ENCODE assay signal across 1 cellular context in genomic region chr1:52142220-52143153, GRCh38.
TF ChIP-seq lines count a peak whose summit lies in the region.

No MANE protein-coding gene starts in this region.

TF ChIP-seq in HepG2, 621 proteins besides CTCF, POLR2A, EP300 and RAD21 (continued from another document and continues in another):
- TF ChIP-seq ZBTB14 (CRISPR knock-in tag; IDR thresholded peaks at IDR 0.05) (no peak), MYNN (CRISPR knock-in tag; IDR thresholded peaks at IDR 0.05; ENCODE audit: low read depth) (no peak), KDM4B (CRISPR knock-in tag; IDR thresholded peaks at IDR 0.05) (no peak), SMAD9 (CRISPR knock-in tag; IDR thresholded peaks at IDR 0.05) (peak; percentile 52; the same call in 1 of the 2 replicates), ZNF616 (CRISPR knock-in tag; IDR thresholded peaks at IDR 0.05; ENCODE audit: low read depth) (no peak), ZNF740 (CRISPR knock-in tag; IDR thresholded peaks at IDR 0.05) (no peak; the same call in 1 of the 2 replicates), EEA1 (CRISPR knock-in tag; IDR thresholded peaks at IDR 0.05; ENCODE audit: borderline replicate concordance) (no peak), SRSF9 (IDR thresholded peaks at IDR 0.05; ENCODE audit: borderline replicate concordance, insufficient read depth, low read depth, low read length, poor library complexity, severe bottlenecking) (no peak), NFYC (CRISPR knock-in tag; IDR thresholded peaks at IDR 0.05) (no peak), EHMT2 (IDR thresholded peaks at IDR 0.05; ENCODE audit: borderline replicate concordance, low read depth, low read length) (no peak), RFX5 (IDR thresholded peaks at IDR 0.05; ENCODE audit: low read depth, low read length) (no peak), ZNF546 (CRISPR knock-in tag; conservative IDR thresholded peaks at IDR 0.05) (no peak), ISL2 (CRISPR knock-in tag; IDR thresholded peaks at IDR 0.05) (no peak), ZNF292 (CRISPR knock-in tag; IDR thresholded peaks at IDR 0.05; ENCODE audit: borderline replicate concordance, low read depth) (no peak), MXI1 (IDR thresholded peaks at IDR 0.05; ENCODE audit: borderline replicate concordance, low read depth, low read length) (0 out of 3 replicates have a peak, but pooled peaks have one; percentile 26), MAFK (conservative IDR thresholded peaks at IDR 0.05 in 1 of 2, IDR thresholded peaks at IDR 0.05 in 1 of 2; ENCODE audit: low read length in 2 of 2) (no peak), WIZ (CRISPR knock-in tag; IDR thresholded peaks at IDR 0.05) (no peak), ZKSCAN5 (CRISPR knock-in tag; IDR thresholded peaks at IDR 0.05) (no peak), CC2D1A (CRISPR knock-in tag; IDR thresholded peaks at IDR 0.05) (no peak), ZBTB8A (CRISPR knock-in tag; IDR thresholded peaks at IDR 0.05; ENCODE audit: borderline replicate concordance, low read depth) (no peak), ZNF577 (CRISPR knock-in tag; IDR thresholded peaks at IDR 0.05; ENCODE audit: borderline replicate concordance, low read depth) (no peak), ZNF563 (CRISPR knock-in tag; IDR thresholded peaks at IDR 0.05) (peak; percentile 40), ZFP1 (CRISPR knock-in tag; IDR thresholded peaks at IDR 0.05) (no peak), ZNF839 (CRISPR knock-in tag; IDR thresholded peaks at IDR 0.05; ENCODE audit: borderline replicate concordance) (no peak), FLYWCH1 (CRISPR knock-in tag; IDR thresholded peaks at IDR 0.05) (0 out of 2 replicates have a peak, but pooled peaks have one; percentile 18), ARID2 (CRISPR knock-in tag; IDR thresholded peaks at IDR 0.05; ENCODE audit: borderline replicate concordance) (no peak), ZNF280B (CRISPR knock-in tag; IDR thresholded peaks at IDR 0.05; ENCODE audit: borderline replicate concordance) (no peak), ZNF468 (CRISPR knock-in tag; IDR thresholded peaks at IDR 0.05) (no peak), MNT (IDR thresholded peaks at IDR 0.05) (no peak), SMAD3 (CRISPR knock-in tag; IDR thresholded peaks at IDR 0.05) (no peak), ASH2L (IDR thresholded peaks at IDR 0.05; ENCODE audit: insufficient read length, low read depth, low read length) (peak; percentile 75), ZNF850 (CRISPR knock-in tag; conservative IDR thresholded peaks at IDR 0.05) (no peak), ZFY (CRISPR knock-in tag; IDR thresholded peaks at IDR 0.05) (peak; percentile 91), ATF1 (CRISPR knock-in tag; IDR thresholded peaks at IDR 0.05) (no peak), ZNF883 (CRISPR knock-in tag; IDR thresholded peaks at IDR 0.05; ENCODE audit: not compliant biosample characterization) (peak; percentile 15), HIVEP1 (CRISPR knock-in tag; IDR thresholded peaks at IDR 0.05) (no peak), ZBTB7B (CRISPR knock-in tag; IDR thresholded peaks at IDR 0.05) (no peak; the same call in 1 of the 2 replicates), ZSCAN20 (CRISPR knock-in tag; IDR thresholded peaks at IDR 0.05; ENCODE audit: borderline replicate concordance) (0 out of 2 replicates have a peak, but pooled peaks have one; percentile 74), CREM (IDR thresholded peaks at IDR 0.05) (no peak), CREM (CRISPR knock-in tag; IDR thresholded peaks at IDR 0.05) (no peak), ZBTB38 (CRISPR knock-in tag; IDR thresholded peaks at IDR 0.05) (no peak), NR2F6 (IDR thresholded peaks at IDR 0.05) (no peak), NR2F6 (CRISPR knock-in tag; IDR thresholded peaks at IDR 0.05) (no peak), TSC22D2 (CRISPR knock-in tag; IDR thresholded peaks at IDR 0.05; ENCODE audit: borderline replicate concordance) (no peak), NONO (IDR thresholded peaks at IDR 0.05) (no peak), NONO (CRISPR knock-in tag; conservative IDR thresholded peaks at IDR 0.05) (peak; percentile 58; the same call in 1 of the 2 replicates), ZNF207 (IDR thresholded peaks at IDR 0.05; ENCODE audit: borderline replicate concordance) (no peak), ZNF749 (CRISPR knock-in tag; IDR thresholded peaks at IDR 0.05; ENCODE audit: borderline replicate concordance) (no peak), ZNF629 (CRISPR knock-in tag; conservative IDR thresholded peaks at IDR 0.05) (no peak; the same call in 1 of the 2 replicates), AHR (CRISPR knock-in tag; IDR thresholded peaks at IDR 0.05) (no peak), MTF1 (CRISPR knock-in tag; IDR thresholded peaks at IDR 0.05) (no peak), ZNF75D (CRISPR knock-in tag; IDR thresholded peaks at IDR 0.05; ENCODE audit: borderline replicate concordance) (no peak), ZNF589 (CRISPR knock-in tag; conservative IDR thresholded peaks at IDR 0.05) (no peak; the same call in none of the 2 replicates), ZC3H13 (CRISPR knock-in tag; IDR thresholded peaks at IDR 0.05) (peak; percentile 59; the same call in 1 of the 2 replicates), ATF7-NPFF (CRISPR knock-in tag; IDR thresholded peaks at IDR 0.05; ENCODE audit: low read depth) (no peak), ZNF44 (CRISPR knock-in tag; IDR thresholded peaks at IDR 0.05) (no peak)
- TF ChIP-seq, protein P1, sequence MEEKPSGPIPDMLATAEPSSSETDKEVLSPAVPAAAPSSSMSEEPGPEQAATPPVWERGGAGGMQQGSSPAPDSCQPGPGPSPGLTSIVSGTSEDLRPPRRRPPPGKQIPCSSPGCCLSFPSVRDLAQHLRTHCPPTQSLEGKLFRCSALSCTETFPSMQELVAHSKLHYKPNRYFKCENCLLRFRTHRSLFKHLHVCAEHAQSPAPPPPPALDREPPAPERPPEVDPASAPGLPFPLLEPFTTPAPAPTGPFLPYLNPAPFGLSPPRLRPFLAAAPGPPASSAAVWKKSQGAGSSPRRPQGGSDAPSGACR (CRISPR knock-in tag; IDR thresholded peaks at IDR 0.05): no peak
- TF ChIP-seq, protein P2, sequence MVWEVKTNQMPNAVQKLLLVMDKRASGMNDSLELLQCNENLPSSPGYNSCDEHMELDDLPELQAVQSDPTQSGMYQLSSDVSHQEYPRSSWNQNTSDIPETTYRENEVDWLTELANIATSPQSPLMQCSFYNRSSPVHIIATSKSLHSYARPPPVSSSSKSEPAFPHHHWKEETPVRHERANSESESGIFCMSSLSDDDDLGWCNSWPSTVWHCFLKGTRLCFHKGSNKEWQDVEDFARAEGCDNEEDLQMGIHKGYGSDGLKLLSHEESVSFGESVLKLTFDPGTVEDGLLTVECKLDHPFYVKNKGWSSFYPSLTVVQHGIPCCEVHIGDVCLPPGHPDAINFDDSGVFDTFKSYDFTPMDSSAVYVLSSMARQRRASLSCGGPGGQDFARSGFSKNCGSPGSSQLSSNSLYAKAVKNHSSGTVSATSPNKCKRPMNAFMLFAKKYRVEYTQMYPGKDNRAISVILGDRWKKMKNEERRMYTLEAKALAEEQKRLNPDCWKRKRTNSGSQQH (CRISPR knock-in tag; IDR thresholded peaks at IDR 0.05; ENCODE audit: low read depth): no peak
- TF ChIP-seq, protein P3, sequence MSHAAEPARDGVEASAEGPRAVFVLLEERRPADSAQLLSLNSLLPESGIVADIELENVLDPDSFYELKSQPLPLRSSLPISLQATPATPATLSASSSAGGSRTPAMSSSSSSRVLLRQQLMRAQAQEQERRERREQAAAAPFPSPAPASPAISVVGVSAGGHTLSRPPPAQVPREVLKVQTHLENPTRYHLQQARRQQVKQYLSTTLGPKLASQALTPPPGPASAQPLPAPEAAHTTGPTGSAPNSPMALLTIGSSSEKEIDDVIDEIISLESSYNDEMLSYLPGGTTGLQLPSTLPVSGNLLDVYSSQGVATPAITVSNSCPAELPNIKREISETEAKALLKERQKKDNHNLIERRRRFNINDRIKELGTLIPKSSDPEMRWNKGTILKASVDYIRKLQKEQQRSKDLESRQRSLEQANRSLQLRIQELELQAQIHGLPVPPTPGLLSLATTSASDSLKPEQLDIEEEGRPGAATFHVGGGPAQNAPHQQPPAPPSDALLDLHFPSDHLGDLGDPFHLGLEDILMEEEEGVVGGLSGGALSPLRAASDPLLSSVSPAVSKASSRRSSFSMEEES (CRISPR knock-in tag; IDR thresholded peaks at IDR 0.05): no peak
- TF ChIP-seq, protein P4, sequence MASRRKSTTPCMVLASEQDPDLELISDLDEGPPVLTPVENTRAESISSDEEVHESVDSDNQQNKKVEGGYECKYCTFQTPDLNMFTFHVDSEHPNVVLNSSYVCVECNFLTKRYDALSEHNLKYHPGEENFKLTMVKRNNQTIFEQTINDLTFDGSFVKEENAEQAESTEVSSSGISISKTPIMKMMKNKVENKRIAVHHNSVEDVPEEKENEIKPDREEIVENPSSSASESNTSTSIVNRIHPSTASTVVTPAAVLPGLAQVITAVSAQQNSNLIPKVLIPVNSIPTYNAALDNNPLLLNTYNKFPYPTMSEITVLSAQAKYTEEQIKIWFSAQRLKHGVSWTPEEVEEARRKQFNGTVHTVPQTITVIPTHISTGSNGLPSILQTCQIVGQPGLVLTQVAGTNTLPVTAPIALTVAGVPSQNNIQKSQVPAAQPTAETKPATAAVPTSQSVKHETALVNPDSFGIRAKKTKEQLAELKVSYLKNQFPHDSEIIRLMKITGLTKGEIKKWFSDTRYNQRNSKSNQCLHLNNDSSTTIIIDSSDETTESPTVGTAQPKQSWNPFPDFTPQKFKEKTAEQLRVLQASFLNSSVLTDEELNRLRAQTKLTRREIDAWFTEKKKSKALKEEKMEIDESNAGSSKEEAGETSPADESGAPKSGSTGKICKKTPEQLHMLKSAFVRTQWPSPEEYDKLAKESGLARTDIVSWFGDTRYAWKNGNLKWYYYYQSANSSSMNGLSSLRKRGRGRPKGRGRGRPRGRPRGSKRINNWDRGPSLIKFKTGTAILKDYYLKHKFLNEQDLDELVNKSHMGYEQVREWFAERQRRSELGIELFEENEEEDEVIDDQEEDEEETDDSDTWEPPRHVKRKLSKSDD (CRISPR knock-in tag; IDR thresholded peaks at IDR 0.05; ENCODE audit: low read depth): no peak; the same call in 1 of the 2 replicates
